27 cellular contexts compared by ENCODE assay signal in the genomic region with DNA sequence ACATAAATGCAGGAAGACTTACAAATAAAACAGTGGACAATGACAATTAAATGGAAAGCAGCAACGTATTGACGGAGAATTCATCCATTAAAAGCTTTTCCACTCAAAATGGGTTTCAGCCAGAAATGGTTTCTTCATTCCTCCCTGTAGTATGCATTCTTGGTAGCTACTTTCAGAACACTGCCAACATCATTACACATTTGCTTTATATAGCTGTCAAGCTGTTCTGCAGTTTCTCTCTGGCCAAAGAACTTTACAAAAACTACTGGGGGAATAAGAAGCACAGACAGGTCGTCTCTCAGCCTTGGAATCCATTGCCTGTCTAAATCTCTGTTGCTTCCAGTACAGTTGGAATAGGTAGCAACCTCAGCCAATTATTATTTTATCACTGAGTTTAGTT.
DNase-seq lines count a peak whose midpoint lies in the region; ATAC-seq and TF ChIP-seq lines count a peak whose summit lies in the region.
"Had no signal": no experiment of that assay in that cellular context is flagged by ENCODE, and none has a peak within 500 bp of the region (broad histone marks: within the 10 kb centered on the region; RNA-seq: fewer than 3 reads in every experiment).

No MANE protein-coding gene starts in this region.

- TF ChIP-seq CTCF in coronary artery (IDR thresholded peaks at IDR 0.05) = no peak
- no peak for TF ChIP-seq CTCF in sigmoid colon (IDR thresholded peaks at IDR 0.05)

- TF ChIP-seq POLR2A in sigmoid colon (IDR thresholded peaks at IDR 0.05) = no peak

- H3K36me3 ChIP-seq in sigmoid colon = no peaks in the 10 kb centered on the region
- H3K36me3 ChIP-seq: BE2C, thyroid gland had no signal

- DNase-seq in AG08396 (ENCODE audit: low spot score) = peak; percentile 30
- peak; percentile 16 for DNase-seq in NCI-H226
- no peak for DNase-seq in coronary artery (ENCODE audit: low spot score)
- DNase-seq in hepatic stellate cell (ENCODE audit: low spot score) = peak; percentile 14
- no peak for DNase-seq in sigmoid colon
- DNase-seq in ecto neural progenitor cell (ENCODE audit: low spot score) = no peak
- DNase-seq: activated naive CD4-positive, alpha-beta T cell treated with anti-CD3 and anti-CD28 coated beads, Interleukin-2, amount 10 ng/mL, durations not matched to agents 7 days and 5 days; amniotic stem cell; BE2C; caudate nucleus; dorsolateral prefrontal cortex; foreskin melanocyte; H7; NCI-H1105; NCI-H1930; NCI-H526; NK-92 treated with Interleukin-12 subunit alpha and Interleukin-12 subunit beta, amount 100 ng/mL, for 24 hours; psoas muscle; SHP77 treated with DMSO at 0.1 percent for 48 hours; SW 1271; T1000; thyroid gland had no signal

- no peaks in the 10 kb centered on the region for H3K27me3 ChIP-seq in sigmoid colon
- H3K27me3 ChIP-seq: BE2C, dorsolateral prefrontal cortex, thyroid gland had no signal

- H3K27ac ChIP-seq in coronary artery (peak overlapping the region in 1 of 2 donors; percentile 16), sigmoid colon (peak overlapping the region in 2 of 4 donors; percentile 14 to 36)
- H3K27ac ChIP-seq: A549, psoas muscle, skin epidermis, thyroid gland had no signal

- intact Hi-C loops in sigmoid colon (cut with DNase I) = no loop called here

- peaks cover 0 to 8% (median 0%) of the 10 kb centered on the region in 4 donors for H3K9me3 ChIP-seq in sigmoid colon
- H3K9me3 ChIP-seq: BE2C, thyroid gland had no signal

- peaks cover 0 to 15% (median 7%) of the 10 kb centered on the region in 4 donors for H3K4me1 ChIP-seq in sigmoid colon
- H3K4me1 ChIP-seq: A549, BE2C, psoas muscle, thyroid gland had no signal

- peak overlapping the region; percentile 44 for H3K4me3 ChIP-seq in coronary artery
- H3K4me3 ChIP-seq in sigmoid colon = no peak overlapping the region
- H3K4me3 ChIP-seq: A549, dorsolateral prefrontal cortex, psoas muscle, skin epidermis, thyroid gland had no signal

- ATAC-seq in esophagus mucosa (no peak), GM18867 (IDR thresholded peaks at IDR 0.05; ENCODE audit: unreplicated experiment) (no peak)
- ATAC-seq: A549, left lobe of liver, psoas muscle had no signal

- 59 to 69% methylated on average over 3 of the region's 3 CpGs for WGBS in sigmoid colon, 2 donors

- TF ChIP-seq EP300 in sigmoid colon (IDR thresholded peaks at IDR 0.05) = peak in 1 of 4 donors; percentile 16

Comparison
In these comparisons a context has a peak if more than half of its experiments do, and no peak if none do; other contexts are left out.
1. DNase-seq: peak in AG08396 (single experiment), NCI-H226 (single experiment) and hepatic stellate cell (single experiment); none in coronary artery (single experiment), sigmoid colon (single experiment) and ecto neural progenitor cell (single experiment).